ENCODE assay signal across 17 cellular contexts in the genomic region with DNA sequence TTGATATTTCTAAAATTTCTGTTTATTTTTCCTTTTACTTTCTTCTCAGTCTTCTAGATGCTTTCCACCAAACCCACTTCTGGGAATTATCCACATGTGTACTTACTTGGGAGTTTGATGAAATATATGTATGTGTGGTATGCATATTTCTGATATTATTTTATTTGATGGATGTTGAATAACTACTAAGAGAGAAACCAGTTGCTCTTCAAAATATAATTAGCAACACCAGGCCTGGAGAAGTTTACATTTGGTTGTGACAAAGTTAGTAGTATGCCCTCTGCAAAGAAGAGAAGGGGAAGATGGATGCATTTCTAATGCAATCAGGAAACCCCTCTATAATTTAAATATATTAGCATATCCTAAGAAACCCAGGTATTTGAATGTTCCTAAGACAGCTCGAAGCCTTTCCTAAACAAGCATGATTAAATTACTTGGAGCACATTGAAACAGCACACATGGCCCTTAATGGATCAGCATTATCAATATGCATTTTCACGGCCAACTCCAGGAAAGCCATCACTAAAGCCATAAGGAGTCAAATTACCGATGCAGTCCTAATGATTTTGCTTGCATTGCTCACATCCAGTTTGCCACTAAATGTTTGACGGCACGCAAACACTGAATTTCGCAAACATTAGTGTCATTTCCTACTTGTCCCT.
"Had no signal": no experiment of that assay in that cellular context is flagged by ENCODE, and none has a peak within 500 bp of the region (broad histone marks: within the 10 kb centered on the region; RNA-seq: fewer than 3 reads in every experiment).

No MANE protein-coding gene starts in this region.

- ATAC-seq: foreskin keratinocyte, left lung, psoas muscle had no signal

- H3K4me1 Mint-ChIP-seq: activated B cell treated with CpG ODN at 0.5 μM for 24 hours; activated CD4-positive, alpha-beta memory T cell treated with anti-CD3 and anti-CD28 coated beads, Interleukin-2, amount 10 ng/mL, durations not matched to agents 7 days and 5 days; activated naive CD4-positive, alpha-beta T cell treated with anti-CD3 and anti-CD28 coated beads, Interleukin-2, amount 50 U/mL, for 24 hours had no signal

- H3K4me3 Mint-ChIP-seq: activated B cell treated with CpG ODN at 0.5 μM for 24 hours; activated CD4-positive, alpha-beta memory T cell treated with anti-CD3 and anti-CD28 coated beads, Interleukin-2, amount 10 ng/mL, durations not matched to agents 7 days and 5 days; activated naive CD4-positive, alpha-beta T cell treated with anti-CD3 and anti-CD28 coated beads, Interleukin-2, amount 50 U/mL, for 24 hours; naive B cell; neural crest cell; type B pancreatic cell had no signal

- H3K27ac Mint-ChIP-seq: activated B cell treated with CpG ODN at 0.5 μM for 24 hours; activated CD4-positive, alpha-beta memory T cell treated with anti-CD3 and anti-CD28 coated beads, Interleukin-2, amount 10 ng/mL, durations not matched to agents 7 days and 5 days; activated naive CD4-positive, alpha-beta T cell treated with anti-CD3 and anti-CD28 coated beads, Interleukin-2, amount 50 U/mL, for 24 hours; type B pancreatic cell had no signal

- H3K9me3 Mint-ChIP-seq: activated CD4-positive, alpha-beta memory T cell treated with anti-CD3 and anti-CD28 coated beads, Interleukin-2, amount 10 ng/mL, durations not matched to agents 7 days and 5 days; activated naive CD4-positive, alpha-beta T cell treated with anti-CD3 and anti-CD28 coated beads, Interleukin-2, amount 50 U/mL, for 24 hours; type B pancreatic cell had no signal

- H3K27me3 Mint-ChIP-seq: activated B cell treated with CpG ODN at 0.5 μM for 24 hours; activated CD4-positive, alpha-beta memory T cell treated with anti-CD3 and anti-CD28 coated beads, Interleukin-2, amount 10 ng/mL, durations not matched to agents 7 days and 5 days; activated naive CD4-positive, alpha-beta T cell treated with anti-CD3 and anti-CD28 coated beads, Interleukin-2, amount 50 U/mL, for 24 hours; naive B cell had no signal

- DNase-seq: activated B cell treated with CpG ODN at 0.5 μM for 24 hours; activated CD4-positive, alpha-beta memory T cell treated with anti-CD3 and anti-CD28 coated beads, Interleukin-2, amount 10 ng/mL, durations not matched to agents 7 days and 5 days; activated CD4-positive, alpha-beta T cell treated with anti-CD3 and anti-CD28 coated beads for 48 hours; activated gamma-delta T cell treated with Interleukin-2 at 50 U/mL for 16 hours; anterior cingulate cortex; brain microvascular endothelial cell; effector memory CD4-positive, alpha-beta T cell; foreskin keratinocyte; left lung; naive B cell; pancreas; psoas muscle; stimulated activated CD4-positive, alpha-beta T cell treated with anti-CD3 and anti-CD28 coated beads, Interleukin-4, amount 100 ng/mL, for 24 hours; stimulated activated naive CD4-positive, alpha-beta T cell treated with Interleukin-2 at 50 U/mL for 16 hours had no signal
